In the genomic region with DNA sequence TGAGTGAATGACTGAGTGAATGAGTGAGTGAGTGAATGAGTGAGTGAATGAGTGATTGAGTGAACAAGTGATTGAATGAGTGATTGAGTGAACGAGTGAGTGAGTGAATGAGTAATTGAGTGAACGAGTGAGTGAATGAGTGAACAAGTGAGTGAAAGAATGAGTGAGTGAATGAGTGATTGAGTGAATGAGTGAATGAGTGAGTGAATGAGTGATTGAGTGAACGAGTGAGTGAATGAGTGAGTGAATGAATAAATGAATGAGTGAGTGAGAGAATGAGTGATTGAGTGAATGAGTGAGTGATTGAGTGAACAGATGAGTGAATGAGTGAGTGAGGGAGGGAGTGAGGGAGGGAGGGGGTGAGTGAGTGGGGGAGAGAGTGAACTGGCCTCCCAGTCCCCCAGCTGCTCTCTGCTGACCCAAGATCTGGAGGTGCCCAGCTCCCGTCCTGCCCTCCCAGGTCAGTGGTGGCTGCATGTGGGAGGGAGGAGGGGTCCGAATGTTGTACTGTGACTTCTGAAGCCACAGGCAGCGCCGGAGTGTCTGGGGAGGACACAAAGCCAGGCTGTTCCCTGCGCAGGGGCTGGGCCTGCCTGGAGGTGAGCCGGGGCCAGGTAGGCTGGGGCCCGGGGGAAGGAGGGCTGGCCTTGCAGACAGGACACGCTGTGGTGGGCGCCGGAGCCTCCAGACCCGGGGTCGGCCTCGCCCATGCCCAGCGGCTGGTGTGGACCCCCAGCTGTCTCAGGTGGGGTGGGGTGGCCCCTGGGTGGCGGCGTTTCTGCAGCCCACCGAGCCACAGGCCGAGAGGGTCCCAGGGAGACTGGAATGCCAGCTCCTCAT, we compare ENCODE assay signal across 1 cellular context.
TF ChIP-seq lines count a peak whose summit lies in the region.

No MANE protein-coding gene starts in this region.

TF ChIP-seq in HepG2, 621 proteins besides CTCF, POLR2A, EP300 and RAD21 (continued from another document and continues in another):
- TF ChIP-seq, protein P1, sequence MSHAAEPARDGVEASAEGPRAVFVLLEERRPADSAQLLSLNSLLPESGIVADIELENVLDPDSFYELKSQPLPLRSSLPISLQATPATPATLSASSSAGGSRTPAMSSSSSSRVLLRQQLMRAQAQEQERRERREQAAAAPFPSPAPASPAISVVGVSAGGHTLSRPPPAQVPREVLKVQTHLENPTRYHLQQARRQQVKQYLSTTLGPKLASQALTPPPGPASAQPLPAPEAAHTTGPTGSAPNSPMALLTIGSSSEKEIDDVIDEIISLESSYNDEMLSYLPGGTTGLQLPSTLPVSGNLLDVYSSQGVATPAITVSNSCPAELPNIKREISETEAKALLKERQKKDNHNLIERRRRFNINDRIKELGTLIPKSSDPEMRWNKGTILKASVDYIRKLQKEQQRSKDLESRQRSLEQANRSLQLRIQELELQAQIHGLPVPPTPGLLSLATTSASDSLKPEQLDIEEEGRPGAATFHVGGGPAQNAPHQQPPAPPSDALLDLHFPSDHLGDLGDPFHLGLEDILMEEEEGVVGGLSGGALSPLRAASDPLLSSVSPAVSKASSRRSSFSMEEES (CRISPR knock-in tag; IDR thresholded peaks at IDR 0.05): peak; percentile 21; the same call in 1 of the 2 replicates
- TF ChIP-seq JDP2 (CRISPR knock-in tag; IDR thresholded peaks at IDR 0.05; ENCODE audit: borderline replicate concordance) (no peak), ZNF547 (CRISPR knock-in tag; IDR thresholded peaks at IDR 0.05) (no peak), ZFP36 (IDR thresholded peaks at IDR 0.05; ENCODE audit: borderline replicate concordance, low read depth, low read length, partially characterized antibody) (no peak), TRIM24 (CRISPR knock-in tag; IDR thresholded peaks at IDR 0.05) (no peak), ZFP36L1 (CRISPR knock-in tag; IDR thresholded peaks at IDR 0.05) (no peak), ZFP82 (CRISPR knock-in tag; IDR thresholded peaks at IDR 0.05; ENCODE audit: borderline replicate concordance) (no peak), ZSCAN29 (CRISPR knock-in tag; conservative IDR thresholded peaks at IDR 0.05) (peak; percentile 75; the same call in 1 of the 2 replicates), ZNF660 (CRISPR knock-in tag; IDR thresholded peaks at IDR 0.05; ENCODE audit: borderline replicate concordance, low read depth) (no peak), KDM4B (CRISPR knock-in tag; IDR thresholded peaks at IDR 0.05) (0 out of 2 replicates have a peak, but pooled peaks have one; percentile 59), ERF (CRISPR knock-in tag; IDR thresholded peaks at IDR 0.05) (peak; percentile 61; the same call in 1 of the 2 replicates), ZNF792 (CRISPR knock-in tag; IDR thresholded peaks at IDR 0.05) (peak; percentile 60; the same call in 1 of the 2 replicates), PHF21A (CRISPR knock-in tag; IDR thresholded peaks at IDR 0.05) (peak; percentile 46), GATAD1 (CRISPR knock-in tag; IDR thresholded peaks at IDR 0.05) (no peak; the same call in 1 of the 2 replicates), ATF7 (IDR thresholded peaks at IDR 0.05) (no peak; the same call in 1 of the 2 replicates), ATF7 (CRISPR knock-in tag; IDR thresholded peaks at IDR 0.05) (no peak), ZNF12 (CRISPR knock-in tag; IDR thresholded peaks at IDR 0.05) (no peak), ZSCAN21 (CRISPR knock-in tag; IDR thresholded peaks at IDR 0.05; ENCODE audit: borderline replicate concordance) (no peak; the same call in 1 of the 2 replicates), HOXA3 (CRISPR knock-in tag; IDR thresholded peaks at IDR 0.05) (0 out of 2 replicates have a peak, but pooled peaks have one; percentile 51), ZNF256 (CRISPR knock-in tag; conservative IDR thresholded peaks at IDR 0.05) (no peak), SRY (CRISPR knock-in tag; IDR thresholded peaks at IDR 0.05) (no peak), WIZ (CRISPR knock-in tag; IDR thresholded peaks at IDR 0.05) (0 out of 2 replicates have a peak, but pooled peaks have one; percentile 27)
- TF ChIP-seq, protein P2, sequence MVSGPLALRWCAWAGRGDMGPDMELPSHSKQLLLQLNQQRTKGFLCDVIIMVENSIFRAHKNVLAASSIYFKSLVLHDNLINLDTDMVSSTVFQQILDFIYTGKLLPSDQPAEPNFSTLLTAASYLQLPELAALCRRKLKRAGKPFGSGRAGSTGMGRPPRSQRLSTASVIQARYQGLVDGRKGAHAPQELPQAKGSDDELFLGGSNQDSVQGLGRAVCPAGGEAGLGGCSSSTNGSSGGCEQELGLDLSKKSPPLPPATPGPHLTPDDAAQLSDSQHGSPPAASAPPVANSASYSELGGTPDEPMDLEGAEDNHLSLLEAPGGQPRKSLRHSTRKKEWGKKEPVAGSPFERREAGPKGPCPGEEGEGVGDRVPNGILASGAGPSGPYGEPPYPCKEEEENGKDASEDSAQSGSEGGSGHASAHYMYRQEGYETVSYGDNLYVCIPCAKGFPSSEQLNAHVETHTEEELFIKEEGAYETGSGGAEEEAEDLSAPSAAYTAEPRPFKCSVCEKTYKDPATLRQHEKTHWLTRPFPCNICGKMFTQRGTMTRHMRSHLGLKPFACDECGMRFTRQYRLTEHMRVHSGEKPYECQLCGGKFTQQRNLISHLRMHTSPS (CRISPR knock-in tag; IDR thresholded peaks at IDR 0.05; ENCODE audit: low read depth): peak; percentile 82; the same call in 1 of the 2 replicates
- TF ChIP-seq, protein P3, sequence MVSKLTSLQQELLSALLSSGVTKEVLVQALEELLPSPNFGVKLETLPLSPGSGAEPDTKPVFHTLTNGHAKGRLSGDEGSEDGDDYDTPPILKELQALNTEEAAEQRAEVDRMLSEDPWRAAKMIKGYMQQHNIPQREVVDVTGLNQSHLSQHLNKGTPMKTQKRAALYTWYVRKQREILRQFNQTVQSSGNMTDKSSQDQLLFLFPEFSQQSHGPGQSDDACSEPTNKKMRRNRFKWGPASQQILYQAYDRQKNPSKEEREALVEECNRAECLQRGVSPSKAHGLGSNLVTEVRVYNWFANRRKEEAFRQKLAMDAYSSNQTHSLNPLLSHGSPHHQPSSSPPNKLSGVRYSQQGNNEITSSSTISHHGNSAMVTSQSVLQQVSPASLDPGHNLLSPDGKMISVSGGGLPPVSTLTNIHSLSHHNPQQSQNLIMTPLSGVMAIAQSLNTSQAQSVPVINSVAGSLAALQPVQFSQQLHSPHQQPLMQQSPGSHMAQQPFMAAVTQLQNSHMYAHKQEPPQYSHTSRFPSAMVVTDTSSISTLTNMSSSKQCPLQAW (CRISPR knock-in tag; IDR thresholded peaks at IDR 0.05): peak; percentile 55; the same call in 1 of the 2 replicates
- TF ChIP-seq, protein P4, sequence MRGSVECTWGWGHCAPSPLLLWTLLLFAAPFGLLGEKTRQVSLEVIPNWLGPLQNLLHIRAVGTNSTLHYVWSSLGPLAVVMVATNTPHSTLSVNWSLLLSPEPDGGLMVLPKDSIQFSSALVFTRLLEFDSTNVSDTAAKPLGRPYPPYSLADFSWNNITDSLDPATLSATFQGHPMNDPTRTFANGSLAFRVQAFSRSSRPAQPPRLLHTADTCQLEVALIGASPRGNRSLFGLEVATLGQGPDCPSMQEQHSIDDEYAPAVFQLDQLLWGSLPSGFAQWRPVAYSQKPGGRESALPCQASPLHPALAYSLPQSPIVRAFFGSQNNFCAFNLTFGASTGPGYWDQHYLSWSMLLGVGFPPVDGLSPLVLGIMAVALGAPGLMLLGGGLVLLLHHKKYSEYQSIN (CRISPR knock-in tag; IDR thresholded peaks at IDR 0.05; ENCODE audit: borderline replicate concordance): no peak
- TF ChIP-seq, protein P5, sequence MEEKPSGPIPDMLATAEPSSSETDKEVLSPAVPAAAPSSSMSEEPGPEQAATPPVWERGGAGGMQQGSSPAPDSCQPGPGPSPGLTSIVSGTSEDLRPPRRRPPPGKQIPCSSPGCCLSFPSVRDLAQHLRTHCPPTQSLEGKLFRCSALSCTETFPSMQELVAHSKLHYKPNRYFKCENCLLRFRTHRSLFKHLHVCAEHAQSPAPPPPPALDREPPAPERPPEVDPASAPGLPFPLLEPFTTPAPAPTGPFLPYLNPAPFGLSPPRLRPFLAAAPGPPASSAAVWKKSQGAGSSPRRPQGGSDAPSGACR (CRISPR knock-in tag; IDR thresholded peaks at IDR 0.05): no peak
- TF ChIP-seq, protein P6, sequence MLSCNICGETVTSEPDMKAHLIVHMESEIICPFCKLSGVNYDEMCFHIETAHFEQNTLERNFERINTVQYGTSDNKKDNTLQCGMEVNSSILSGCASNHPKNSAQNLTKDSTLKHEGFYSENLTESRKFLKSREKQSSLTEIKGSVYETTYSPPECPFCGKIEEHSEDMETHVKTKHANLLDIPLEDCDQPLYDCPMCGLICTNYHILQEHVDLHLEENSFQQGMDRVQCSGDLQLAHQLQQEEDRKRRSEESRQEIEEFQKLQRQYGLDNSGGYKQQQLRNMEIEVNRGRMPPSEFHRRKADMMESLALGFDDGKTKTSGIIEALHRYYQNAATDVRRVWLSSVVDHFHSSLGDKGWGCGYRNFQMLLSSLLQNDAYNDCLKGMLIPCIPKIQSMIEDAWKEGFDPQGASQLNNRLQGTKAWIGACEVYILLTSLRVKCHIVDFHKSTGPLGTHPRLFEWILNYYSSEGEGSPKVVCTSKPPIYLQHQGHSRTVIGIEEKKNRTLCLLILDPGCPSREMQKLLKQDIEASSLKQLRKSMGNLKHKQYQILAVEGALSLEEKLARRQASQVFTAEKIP (CRISPR knock-in tag; IDR thresholded peaks at IDR 0.05; ENCODE audit: borderline replicate concordance): no peak
- TF ChIP-seq, protein P7, sequence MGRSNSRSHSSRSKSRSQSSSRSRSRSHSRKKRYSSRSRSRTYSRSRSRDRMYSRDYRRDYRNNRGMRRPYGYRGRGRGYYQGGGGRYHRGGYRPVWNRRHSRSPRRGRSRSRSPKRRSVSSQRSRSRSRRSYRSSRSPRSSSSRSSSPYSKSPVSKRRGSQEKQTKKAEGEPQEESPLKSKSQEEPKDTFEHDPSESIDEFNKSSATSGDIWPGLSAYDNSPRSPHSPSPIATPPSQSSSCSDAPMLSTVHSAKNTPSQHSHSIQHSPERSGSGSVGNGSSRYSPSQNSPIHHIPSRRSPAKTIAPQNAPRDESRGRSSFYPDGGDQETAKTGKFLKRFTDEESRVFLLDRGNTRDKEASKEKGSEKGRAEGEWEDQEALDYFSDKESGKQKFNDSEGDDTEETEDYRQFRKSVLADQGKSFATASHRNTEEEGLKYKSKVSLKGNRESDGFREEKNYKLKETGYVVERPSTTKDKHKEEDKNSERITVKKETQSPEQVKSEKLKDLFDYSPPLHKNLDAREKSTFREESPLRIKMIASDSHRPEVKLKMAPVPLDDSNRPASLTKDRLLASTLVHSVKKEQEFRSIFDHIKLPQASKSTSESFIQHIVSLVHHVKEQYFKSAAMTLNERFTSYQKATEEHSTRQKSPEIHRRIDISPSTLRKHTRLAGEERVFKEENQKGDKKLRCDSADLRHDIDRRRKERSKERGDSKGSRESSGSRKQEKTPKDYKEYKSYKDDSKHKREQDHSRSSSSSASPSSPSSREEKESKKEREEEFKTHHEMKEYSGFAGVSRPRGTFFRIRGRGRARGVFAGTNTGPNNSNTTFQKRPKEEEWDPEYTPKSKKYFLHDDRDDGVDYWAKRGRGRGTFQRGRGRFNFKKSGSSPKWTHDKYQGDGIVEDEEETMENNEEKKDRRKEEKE (IDR thresholded peaks at IDR 0.05): no peak
- TF ChIP-seq, protein P8, sequence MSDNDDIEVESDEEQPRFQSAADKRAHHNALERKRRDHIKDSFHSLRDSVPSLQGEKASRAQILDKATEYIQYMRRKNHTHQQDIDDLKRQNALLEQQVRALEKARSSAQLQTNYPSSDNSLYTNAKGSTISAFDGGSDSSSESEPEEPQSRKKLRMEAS (IDR thresholded peaks at IDR 0.05): peak; percentile 62
- TF ChIP-seq, protein P9, sequence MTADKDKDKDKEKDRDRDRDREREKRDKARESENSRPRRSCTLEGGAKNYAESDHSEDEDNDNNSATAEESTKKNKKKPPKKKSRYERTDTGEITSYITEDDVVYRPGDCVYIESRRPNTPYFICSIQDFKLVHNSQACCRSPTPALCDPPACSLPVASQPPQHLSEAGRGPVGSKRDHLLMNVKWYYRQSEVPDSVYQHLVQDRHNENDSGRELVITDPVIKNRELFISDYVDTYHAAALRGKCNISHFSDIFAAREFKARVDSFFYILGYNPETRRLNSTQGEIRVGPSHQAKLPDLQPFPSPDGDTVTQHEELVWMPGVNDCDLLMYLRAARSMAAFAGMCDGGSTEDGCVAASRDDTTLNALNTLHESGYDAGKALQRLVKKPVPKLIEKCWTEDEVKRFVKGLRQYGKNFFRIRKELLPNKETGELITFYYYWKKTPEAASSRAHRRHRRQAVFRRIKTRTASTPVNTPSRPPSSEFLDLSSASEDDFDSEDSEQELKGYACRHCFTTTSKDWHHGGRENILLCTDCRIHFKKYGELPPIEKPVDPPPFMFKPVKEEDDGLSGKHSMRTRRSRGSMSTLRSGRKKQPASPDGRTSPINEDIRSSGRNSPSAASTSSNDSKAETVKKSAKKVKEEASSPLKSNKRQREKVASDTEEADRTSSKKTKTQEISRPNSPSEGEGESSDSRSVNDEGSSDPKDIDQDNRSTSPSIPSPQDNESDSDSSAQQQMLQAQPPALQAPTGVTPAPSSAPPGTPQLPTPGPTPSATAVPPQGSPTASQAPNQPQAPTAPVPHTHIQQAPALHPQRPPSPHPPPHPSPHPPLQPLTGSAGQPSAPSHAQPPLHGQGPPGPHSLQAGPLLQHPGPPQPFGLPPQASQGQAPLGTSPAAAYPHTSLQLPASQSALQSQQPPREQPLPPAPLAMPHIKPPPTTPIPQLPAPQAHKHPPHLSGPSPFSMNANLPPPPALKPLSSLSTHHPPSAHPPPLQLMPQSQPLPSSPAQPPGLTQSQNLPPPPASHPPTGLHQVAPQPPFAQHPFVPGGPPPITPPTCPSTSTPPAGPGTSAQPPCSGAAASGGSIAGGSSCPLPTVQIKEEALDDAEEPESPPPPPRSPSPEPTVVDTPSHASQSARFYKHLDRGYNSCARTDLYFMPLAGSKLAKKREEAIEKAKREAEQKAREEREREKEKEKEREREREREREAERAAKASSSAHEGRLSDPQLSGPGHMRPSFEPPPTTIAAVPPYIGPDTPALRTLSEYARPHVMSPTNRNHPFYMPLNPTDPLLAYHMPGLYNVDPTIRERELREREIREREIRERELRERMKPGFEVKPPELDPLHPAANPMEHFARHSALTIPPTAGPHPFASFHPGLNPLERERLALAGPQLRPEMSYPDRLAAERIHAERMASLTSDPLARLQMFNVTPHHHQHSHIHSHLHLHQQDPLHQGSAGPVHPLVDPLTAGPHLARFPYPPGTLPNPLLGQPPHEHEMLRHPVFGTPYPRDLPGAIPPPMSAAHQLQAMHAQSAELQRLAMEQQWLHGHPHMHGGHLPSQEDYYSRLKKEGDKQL (CRISPR knock-in tag; IDR thresholded peaks at IDR 0.05; ENCODE audit: low read depth): no peak
- TF ChIP-seq, protein P10, sequence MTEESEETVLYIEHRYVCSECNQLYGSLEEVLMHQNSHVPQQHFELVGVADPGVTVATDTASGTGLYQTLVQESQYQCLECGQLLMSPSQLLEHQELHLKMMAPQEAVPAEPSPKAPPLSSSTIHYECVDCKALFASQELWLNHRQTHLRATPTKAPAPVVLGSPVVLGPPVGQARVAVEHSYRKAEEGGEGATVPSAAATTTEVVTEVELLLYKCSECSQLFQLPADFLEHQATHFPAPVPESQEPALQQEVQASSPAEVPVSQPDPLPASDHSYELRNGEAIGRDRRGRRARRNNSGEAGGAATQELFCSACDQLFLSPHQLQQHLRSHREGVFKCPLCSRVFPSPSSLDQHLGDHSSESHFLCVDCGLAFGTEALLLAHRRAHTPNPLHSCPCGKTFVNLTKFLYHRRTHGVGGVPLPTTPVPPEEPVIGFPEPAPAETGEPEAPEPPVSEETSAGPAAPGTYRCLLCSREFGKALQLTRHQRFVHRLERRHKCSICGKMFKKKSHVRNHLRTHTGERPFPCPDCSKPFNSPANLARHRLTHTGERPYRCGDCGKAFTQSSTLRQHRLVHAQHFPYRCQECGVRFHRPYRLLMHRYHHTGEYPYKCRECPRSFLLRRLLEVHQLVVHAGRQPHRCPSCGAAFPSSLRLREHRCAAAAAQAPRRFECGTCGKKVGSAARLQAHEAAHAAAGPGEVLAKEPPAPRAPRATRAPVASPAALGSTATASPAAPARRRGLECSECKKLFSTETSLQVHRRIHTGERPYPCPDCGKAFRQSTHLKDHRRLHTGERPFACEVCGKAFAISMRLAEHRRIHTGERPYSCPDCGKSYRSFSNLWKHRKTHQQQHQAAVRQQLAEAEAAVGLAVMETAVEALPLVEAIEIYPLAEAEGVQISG (CRISPR knock-in tag; IDR thresholded peaks at IDR 0.05): peak; percentile 46; the same call in 1 of the 2 replicates
